In genomic region chr1:184534690-184535089, GRCh38 we compare ENCODE assay signal across 16 cellular contexts.
A peak's percentile ranks its signal among the peaks of the same experiment; 100 is the strongest.
DNase-seq lines count a peak whose midpoint lies in the region; ATAC-seq and TF ChIP-seq lines count a peak whose summit lies in the region.
"Had no signal": no experiment of that assay in that cellular context is flagged by ENCODE, and none has a peak within 500 bp of the region (broad histone marks: within the 10 kb centered on the region; RNA-seq: fewer than 3 reads in every experiment).

No MANE protein-coding gene starts in this region.

- no peak overlapping the region for H2AK5ac ChIP-seq in trophoblast cell (ENCODE audit: low read length)

- no peak overlapping the region for H4K91ac ChIP-seq in trophoblast cell (ENCODE audit: low read depth, low read length)

- H3K27ac ChIP-seq in muscle layer of duodenum (ENCODE audit: low read length) (peak overlapping the region; percentile 51), smooth muscle cell (ENCODE audit: low read depth) (peak overlapping the region; percentile 14), trophoblast cell (ENCODE audit: low read depth, low read length) (no peak overlapping the region)
- H3K27ac ChIP-seq: right lobe of liver, SJSA1 had no signal

- no peaks in the 10 kb centered on the region for H3K27me3 ChIP-seq in muscle layer of duodenum (ENCODE audit: low read depth, low read length)
- no peaks in the 10 kb centered on the region for H3K27me3 ChIP-seq in smooth muscle cell (ENCODE audit: low read depth)
- H3K27me3 ChIP-seq in trophoblast cell (ENCODE audit: insufficient read depth, low read length) = no peaks in the 10 kb centered on the region
- H3K27me3 ChIP-seq: body of pancreas, dorsolateral prefrontal cortex, right lobe of liver, SJSA1 had no signal

- CTCF ChIA-PET in HEK293T (lab: Yijun Ruan, JAX) = no interaction called here

- H3K4me1 ChIP-seq in muscle layer of duodenum (ENCODE audit: control insufficient read depth in 1 of 2, insufficient read depth in 2 of 2, low read length in 2 of 2) = peaks cover 0 to 3% of the 10 kb centered on the region in 2 donors
- H3K4me1 ChIP-seq in smooth muscle cell (ENCODE audit: low read depth) = no peaks in the 10 kb centered on the region
- H3K4me1 ChIP-seq in trophoblast cell (ENCODE audit: control insufficient read depth in 1 of 2, insufficient read depth in 2 of 2, low read length in 2 of 2) = peaks cover 0 to 4% of the 10 kb centered on the region in 2 experiments
- H3K4me1 ChIP-seq: right lobe of liver, SJSA1 had no signal

- no peak overlapping the region for H2BK5ac ChIP-seq in trophoblast cell (ENCODE audit: low read depth, low read length, poor library complexity)

- no peak overlapping the region for H3K4ac ChIP-seq in trophoblast cell (ENCODE audit: low read depth, low read length)

- POLR2A ChIA-PET in HEK293T (lab: Yijun Ruan, JAX) = no interaction called here

- no peak overlapping the region for H3K9ac ChIP-seq in smooth muscle cell (ENCODE audit: low read depth)
- H3K9ac ChIP-seq in trophoblast cell (ENCODE audit: low read length) = no peak overlapping the region

- no peaks in the 10 kb centered on the region for H3K79me1 ChIP-seq in trophoblast cell (ENCODE audit: low read length)

- no peak overlapping the region for H4K12ac ChIP-seq in trophoblast cell (ENCODE audit: low read depth, low read length)

- H3K23ac ChIP-seq in trophoblast cell (ENCODE audit: low read length) = no peak overlapping the region

- no peak overlapping the region for H3K18ac ChIP-seq in trophoblast cell (ENCODE audit: low read length)

- intact Hi-C loops in Right ventricle myocardium superior (cut with DNase I) = no loop called here

- H3K14ac ChIP-seq in trophoblast cell (ENCODE audit: low read length) = no peak overlapping the region

- no peak for TF ChIP-seq CTCF in smooth muscle cell (IDR thresholded peaks at IDR 0.05; ENCODE audit: borderline replicate concordance, insufficient read depth, poor library complexity, severe bottlenecking)

- H3F3A ChIP-seq in smooth muscle cell (ENCODE audit: low read depth) = peaks cover 3% of the 10 kb centered on the region

- DNase-seq in HEK293T (ENCODE audit: extremely low spot score) (no peak), Right ventricle myocardium superior (no peak), smooth muscle cell (lab: John Stamatoyannopoulos, UW; ENCODE audit: unreplicated experiment) (no peak), COR-L47 (lab: John Stamatoyannopoulos, UW) (no peak), globus pallidus (ENCODE audit: low spot score) (no peak), trophoblast cell (no peak), NCI-H187 treated with DMSO at 0.1 percent for 48 hours (lab: John Stamatoyannopoulos, UW) (no peak)
- DNase-seq: activated CD8-positive, alpha-beta memory T cell treated with anti-CD3 and anti-CD28 coated beads, Interleukin-2, amount 50 U/mL, for 4 hours; body of pancreas; dorsolateral prefrontal cortex; left cardiac atrium; NCI-H146; NCI-H345; right lobe of liver had no signal

- WGBS in smooth muscle cell (ENCODE audit: low lambda C conversion rate) = 83% methylated on average over 7 of the region's 7 CpGs
- no CpG with 5 or more reads among the region's 7 CpGs for WGBS in trophoblast cell (ENCODE audit: extremely low coverage, insufficient coverage, insufficient read length)

- peak; percentile 15 for ATAC-seq in Right ventricle myocardium superior (ENCODE audit: poor library complexity)

- H3K4me2 ChIP-seq in smooth muscle cell = no peak overlapping the region
- H3K4me2 ChIP-seq in trophoblast cell (ENCODE audit: low read length) = no peak overlapping the region

- H2AFZ ChIP-seq in smooth muscle cell (ENCODE audit: low read depth) (no peak overlapping the region), trophoblast cell (ENCODE audit: insufficient read depth, low read length, poor library complexity) (no peak overlapping the region)

- H3K9me3 ChIP-seq in muscle layer of duodenum (ENCODE audit: control insufficient read depth in 1 of 2, low read length in 2 of 2) (peaks cover 0 to 11% of the 10 kb centered on the region in 2 donors), smooth muscle cell (replicated peaks; ENCODE audit: low read depth) (peaks cover 7% of the 10 kb centered on the region), trophoblast cell (ENCODE audit: insufficient read depth, low read depth, low read length) (no peaks in the 10 kb centered on the region)
- H3K9me3 ChIP-seq: body of pancreas, SJSA1 had no signal

- no peaks in the 10 kb centered on the region for H4K20me1 ChIP-seq in smooth muscle cell (ENCODE audit: low read depth)

- H3K4me3 ChIP-seq in muscle layer of duodenum (ENCODE audit: low read depth in 1 of 2, low read length in 2 of 2) = no peak overlapping the region
- no peak overlapping the region for H3K4me3 ChIP-seq in smooth muscle cell
- H3K4me3 ChIP-seq in trophoblast cell (ENCODE audit: low read depth, low read length) = no peak overlapping the region
- H3K4me3 ChIP-seq: body of pancreas, right lobe of liver, SJSA1 had no signal

- no peaks in the 10 kb centered on the region for H3K79me2 ChIP-seq in smooth muscle cell (ENCODE audit: low read depth)
- peaks cover 2% of the 10 kb centered on the region for H3K79me2 ChIP-seq in trophoblast cell (ENCODE audit: control insufficient read depth, insufficient read depth, low read length, poor library complexity)

- H3K36me3 ChIP-seq in muscle layer of duodenum (ENCODE audit: control insufficient read depth in 1 of 2, insufficient read depth in 2 of 2, low read length in 2 of 2) = no peaks in the 10 kb centered on the region
- no peaks in the 10 kb centered on the region for H3K36me3 ChIP-seq in smooth muscle cell (ENCODE audit: low read depth)
- no peaks in the 10 kb centered on the region for H3K36me3 ChIP-seq in trophoblast cell (ENCODE audit: control insufficient read depth in 1 of 2, insufficient read depth in 2 of 2, low read length in 2 of 2)
- H3K36me3 ChIP-seq: right lobe of liver, SJSA1 had no signal

- H2BK120ac ChIP-seq in trophoblast cell (ENCODE audit: insufficient read depth, low read length, poor library complexity) = no peak overlapping the region

- no peak overlapping the region for H2BK12ac ChIP-seq in trophoblast cell (ENCODE audit: low read length)

- H4K8ac ChIP-seq in trophoblast cell (ENCODE audit: low read depth, low read length) = no peak overlapping the region

TF ChIP-seq in HEK293T, 16 proteins besides CTCF, POLR2A, EP300 and RAD21:
- TF ChIP-seq ARNT (IDR thresholded peaks at IDR 0.05) (no peak), LEF1 (IDR thresholded peaks at IDR 0.05; ENCODE audit: borderline replicate concordance) (no peak), PKNOX1 (IDR thresholded peaks at IDR 0.05) (peak; percentile 53)
